In genomic region chr9:95193480-95193879, GRCh38 we compare ENCODE assay signal across 27 cellular contexts.
"Had no signal": no experiment of that assay in that cellular context is flagged by ENCODE, and none has a peak within 500 bp of the region (broad histone marks: within the 10 kb centered on the region; RNA-seq: fewer than 3 reads in every experiment).

No MANE protein-coding gene starts in this region.

- H3K9me3 Mint-ChIP-seq: dendritic cell treated with granulocyte-macrophage colony-stimulating factor and Interleukin-4, amounts not matched to agents 40 ng/mL and 50 ng/mL, for 4 days; effector memory CD8-positive, alpha-beta T cell; endodermal cell had no signal

- H3K4me3 Mint-ChIP-seq: dendritic cell treated with granulocyte-macrophage colony-stimulating factor and Interleukin-4, amounts not matched to agents 40 ng/mL and 50 ng/mL, for 4 days; effector memory CD8-positive, alpha-beta T cell; endodermal cell; mesothelial cell of epicardium; naive B cell had no signal

- ATAC-seq: effector memory CD8-positive, alpha-beta T cell; esophagus mucosa; gastrocnemius medialis; heart right ventricle; left cardiac atrium; left lung; left ventricle myocardium superior; lower lobe of right lung; mucosa of descending colon had no signal

- H3K27me3 Mint-ChIP-seq: dendritic cell treated with granulocyte-macrophage colony-stimulating factor and Interleukin-4, amounts not matched to agents 40 ng/mL and 50 ng/mL, for 4 days; effector memory CD8-positive, alpha-beta T cell; naive B cell had no signal

- H3K36me3 ChIP-seq: colonic mucosa, esophagus squamous epithelium, gastrocnemius medialis, heart right ventricle, left lung, lower lobe of right lung had no signal

- H3K4me3 ChIP-seq: colonic mucosa, esophagus squamous epithelium, gastrocnemius medialis, heart right ventricle, left lung, lower lobe of right lung, mucosa of descending colon had no signal

- H3K27ac ChIP-seq: colonic mucosa, epithelial cell of prostate, esophagus squamous epithelium, gastrocnemius medialis, heart right ventricle, left lung, lower lobe of right lung had no signal

- FAIRE-seq: endometrium, islet of Langerhans, keratinocyte had no signal

- H3K27ac Mint-ChIP-seq: dendritic cell treated with granulocyte-macrophage colony-stimulating factor and Interleukin-4, amounts not matched to agents 40 ng/mL and 50 ng/mL, for 4 days; effector memory CD8-positive, alpha-beta T cell; endodermal cell; mesothelial cell of epicardium; naive B cell had no signal

- DNase-seq: colonic mucosa; cortex of kidney; effector CD8-positive, alpha-beta T cell; effector memory CD8-positive, alpha-beta T cell; esophagus squamous epithelium; foreskin fibroblast; foreskin melanocyte; gastrocnemius medialis; glutamatergic neuron; head of caudate nucleus; heart right ventricle; hippocampal formation; left cardiac atrium; left lung; left ventricle myocardium superior; lower lobe of right lung; mesenchymal stem cell; mucosa of descending colon; naive B cell had no signal

- H3K9me3 ChIP-seq: colonic mucosa, esophagus squamous epithelium, gastrocnemius medialis, heart right ventricle, left lung, lower lobe of right lung, mucosa of descending colon had no signal

- H3K27me3 ChIP-seq: colonic mucosa, esophagus squamous epithelium, gastrocnemius medialis, heart right ventricle, left lung had no signal

- H3K4me1 ChIP-seq: colonic mucosa had no signal
